ENCODE assay signal across 8 cellular contexts in genomic region chr6:31900917-31901414, GRCh38. TPM values are rescaled to one million over a fixed set of nuclear protein-coding genes. Genes with fewer than 3 reads are reported as not detected.
DNase-seq lines count a peak whose midpoint lies in the region; ATAC-seq and TF ChIP-seq lines count a peak whose summit lies in the region.

No MANE protein-coding gene starts in this region.

- H3K4me1 Mint-ChIP-seq in activated CD4-positive, alpha-beta T cell treated with anti-CD3 and anti-CD28 coated beads for 36 hours = peaks cover 30% of the 10 kb centered on the region

- H3K4me3 Mint-ChIP-seq in activated CD4-positive, alpha-beta T cell treated with anti-CD3 and anti-CD28 coated beads for 36 hours = peak overlapping the region; percentile 69

- POLR2A ChIA-PET in activated CD4-positive, alpha-beta T cell treated with anti-CD3 and anti-CD28 coated beads for 36 hours (lab: Charles Lee) = interaction anchor here (0.7 kb wide), 1 partner anchor 342 kb away, joined by 3 read pairs; no protein-coding TSS in a partner anchor

- no peak for TF ChIP-seq CTCF in omental fat pad (IDR thresholded peaks at IDR 0.05)

- CTCF ChIA-PET in activated CD4-positive, alpha-beta T cell treated with anti-CD3 and anti-CD28 coated beads for 36 hours (lab: Charles Lee) = no interaction called here

- intact Hi-C loops in activated CD4-positive, alpha-beta T cell treated with anti-CD3 and anti-CD28 coated beads for 36 hours (cut with DNase I, micrococcal nuclease) = loop anchor here in 1 of 2 experiments (5.0 kb wide), 1 partner anchor 51 kb away; no protein-coding TSS in a partner anchor
- intact Hi-C loops in left colon (cut with DNase I, micrococcal nuclease) = no loop called here

- no peak for ATAC-seq in activated CD4-positive, alpha-beta T cell treated with anti-CD3 and anti-CD28 coated beads for 36 hours
- no peak for ATAC-seq in left colon
- ATAC-seq in omental fat pad (ENCODE audit: low FRiP score) = no peak
- ATAC-seq in GM21390 (IDR thresholded peaks at IDR 0.05; ENCODE audit: unreplicated experiment) = no peak

- no peak for DNase-seq in activated CD4-positive, alpha-beta T cell treated with anti-CD3 and anti-CD28 coated beads for 36 hours
- no peak for DNase-seq in activated CD4-positive, alpha-beta T cell treated with anti-CD3 and anti-CD28 coated beads for 48 hours
- DNase-seq in left colon (peak; percentile 39 to 40), substantia nigra (lab: John Stamatoyannopoulos, UW) (peak in 17 of 49 donors; percentile 10 to 63 (median 51)), omental fat pad (ENCODE audit: low spot score) (no peak), HCEC 1CT (no peak)

- H3K36me3 Mint-ChIP-seq in activated CD4-positive, alpha-beta T cell treated with anti-CD3 and anti-CD28 coated beads for 36 hours (ENCODE audit: low read depth) = peaks cover 5% of the 10 kb centered on the region

- no peaks in the 10 kb centered on the region for H3K27me3 Mint-ChIP-seq in activated CD4-positive, alpha-beta T cell treated with anti-CD3 and anti-CD28 coated beads for 36 hours

- H3K9me3 Mint-ChIP-seq in activated CD4-positive, alpha-beta T cell treated with anti-CD3 and anti-CD28 coated beads for 36 hours (ENCODE audit: low read depth) = no peaks in the 10 kb centered on the region

- H3K27ac ChIP-seq in angular gyrus (ENCODE audit: low read depth, low read length) (peak overlapping the region; percentile 82), substantia nigra (ENCODE audit: low read depth, low read length, poor library complexity, severe bottlenecking) (peak overlapping the region; percentile 95)

- peak overlapping the region; percentile 19 for H3K27ac Mint-ChIP-seq in activated CD4-positive, alpha-beta T cell treated with anti-CD3 and anti-CD28 coated beads for 36 hours

RNA-seq across cellular contexts. Expression of gene ZBTB12, which starts 0.9 kb away (rescaled TPM):
- total RNA-seq in activated CD4-positive, alpha-beta T cell treated with anti-CD3 and anti-CD28 coated beads for 36 hours = 1 to 10 TPM; 1.9 to 2.4 TPM
- total RNA-seq in left colon = 1 to 10 TPM; 2.7 to 2.9 TPM
- total RNA-seq in omental fat pad = 1 to 10 TPM in 3 of 4 donors, under 1 TPM in 1; 0.48 to 1.9 (median 1.4) TPM

RNA-seq across cellular contexts. Expression of gene EHMT2, which starts 3.5 kb away (rescaled TPM):
- 10 to 100 TPM; 50.1 to 60.4 TPM for total RNA-seq in activated CD4-positive, alpha-beta T cell treated with anti-CD3 and anti-CD28 coated beads for 36 hours
- total RNA-seq in left colon (10 to 100 TPM; 28.0 to 30.5 TPM), omental fat pad (10 to 100 TPM; 17.4 to 25.9 (median 20.0) TPM)

RNA-seq across cellular contexts. Expression of gene SLC44A4, which starts 22.2 kb away (rescaled TPM):
- under 1 TPM; 0.19 to 0.27 TPM for total RNA-seq in activated CD4-positive, alpha-beta T cell treated with anti-CD3 and anti-CD28 coated beads for 36 hours
- total RNA-seq in left colon (100 to 1,000 TPM; 763 to 988 TPM), omental fat pad (under 1 TPM in 3 of 4 donors, not detected in 1; 0.19 to 0.84 (median 0.38) TPM)

RNA-seq across cellular contexts. Expression of gene C2, which starts 26.6 kb away (rescaled TPM):
- total RNA-seq in activated CD4-positive, alpha-beta T cell treated with anti-CD3 and anti-CD28 coated beads for 36 hours = 1 to 10 TPM in 1 of 2 experiments, under 1 TPM in 1; 0.96 to 1.5 TPM
- 10 to 100 TPM in 1 of 2 donors, 1 to 10 TPM in 1; 6.1 to 18.2 TPM for total RNA-seq in left colon
- 10 to 100 TPM; 30.6 to 96.1 (median 46.0) TPM for total RNA-seq in omental fat pad

RNA-seq across cellular contexts. Expression of gene NEU1, which starts 38.3 kb away (rescaled TPM):
- 10 to 100 TPM; 11.6 to 11.8 TPM for total RNA-seq in activated CD4-positive, alpha-beta T cell treated with anti-CD3 and anti-CD28 coated beads for 36 hours
- total RNA-seq in left colon (10 to 100 TPM; 33.1 to 63.5 TPM), omental fat pad (10 to 100 TPM; 44.1 to 63.8 (median 55.2) TPM)

Comparison
In these comparisons a context has a peak if more than half of its experiments do, and no peak if none do; other contexts are left out.
1. DNase-seq: peak in left colon (2 of 2); none in activated CD4-positive, alpha-beta T cell treated with anti-CD3 and anti-CD28 coated beads for 36 hours (single experiment), activated CD4-positive, alpha-beta T cell treated with anti-CD3 and anti-CD28 coated beads for 48 hours (single experiment), omental fat pad (single experiment) and HCEC 1CT (single experiment).
2. RNA of gene SLC44A4, which starts 22.2 kb away (total RNA-seq): 763 to 988 TPM in left colon; 0.19 to 0.84 TPM in omental fat pad and 0.19 to 0.27 TPM in activated CD4-positive, alpha-beta T cell treated with anti-CD3 and anti-CD28 coated beads for 36 hours; every median in the first group is over 100 times any median in the second.